Comparison of ENCODE assay signal across 1 cellular context in the genomic region with DNA sequence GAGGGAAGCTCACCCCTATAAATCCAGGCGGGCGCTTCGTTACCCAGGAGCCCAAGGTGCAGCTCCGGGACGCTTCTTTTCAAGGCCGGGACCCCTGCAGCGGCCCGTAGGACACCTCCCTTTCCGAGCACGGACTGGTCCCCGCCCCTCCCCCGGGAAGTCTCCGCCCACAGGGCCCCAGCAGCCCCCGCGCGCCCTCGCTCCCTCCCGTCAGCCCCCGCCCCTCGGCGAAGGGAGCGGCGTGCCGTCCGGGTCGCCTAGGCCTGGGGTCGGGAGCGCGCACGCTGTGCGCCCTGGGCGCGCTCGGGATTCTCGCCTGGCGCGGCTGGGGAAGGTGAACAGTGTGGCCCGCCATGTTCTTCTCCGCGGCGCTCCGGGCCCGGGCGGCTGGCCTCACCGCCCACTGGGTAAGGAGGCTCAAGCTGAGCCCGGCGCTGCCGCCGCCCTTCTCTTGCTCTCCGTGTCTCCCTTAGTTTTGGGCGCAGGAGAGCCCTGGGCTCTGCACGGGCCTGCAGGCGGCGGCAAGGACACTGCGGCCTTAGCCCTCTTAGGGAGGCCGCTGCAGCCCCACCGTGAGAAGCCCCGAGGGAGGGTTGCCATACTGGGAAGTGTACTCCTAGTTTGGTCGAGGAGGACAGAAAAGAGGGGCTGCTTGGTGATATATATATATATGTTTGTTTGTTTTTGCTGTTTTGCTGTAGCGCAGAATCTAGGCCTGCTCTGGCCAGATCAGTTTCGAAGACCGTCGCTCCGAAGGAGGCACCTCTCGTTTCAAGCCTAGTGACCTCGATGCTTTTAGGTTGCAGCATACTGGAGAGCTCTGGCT.
TF ChIP-seq lines count a peak whose summit lies in the region.

A gene (plus strand): TSS at position 309 of the 826 bp plus-strand sequence. CDS start 45 bp downstream, at position 354.

TF ChIP-seq in HepG2, 621 proteins besides CTCF, POLR2A, EP300 and RAD21 (continued from another document and continues in another):
- TF ChIP-seq PAWR (CRISPR knock-in tag; IDR thresholded peaks at IDR 0.05; ENCODE audit: borderline replicate concordance) (no peak), ZNF451 (CRISPR knock-in tag; IDR thresholded peaks at IDR 0.05) (peak; percentile 92), SUZ12 (IDR thresholded peaks at IDR 0.05; ENCODE audit: low read depth, low read length) (peak; percentile 23; the same call in 1 of the 2 replicates), NFE2 (CRISPR knock-in tag; IDR thresholded peaks at IDR 0.05) (no peak), HIVEP1 (CRISPR knock-in tag; IDR thresholded peaks at IDR 0.05) (no peak), JDP2 (CRISPR knock-in tag; IDR thresholded peaks at IDR 0.05; ENCODE audit: borderline replicate concordance) (no peak), DMAP1 (CRISPR knock-in tag; IDR thresholded peaks at IDR 0.05) (peak; percentile 84), CREM (IDR thresholded peaks at IDR 0.05) (0 out of 2 replicates have a peak, but pooled peaks have one; percentile 13), CREM (CRISPR knock-in tag; IDR thresholded peaks at IDR 0.05) (no peak), PHF5A (CRISPR knock-in tag; IDR thresholded peaks at IDR 0.05; ENCODE audit: low read depth, unreplicated experiment) (peak; percentile 94), ZNF678 (CRISPR knock-in tag; IDR thresholded peaks at IDR 0.05) (peak; percentile 95), ZNF564 (CRISPR knock-in tag; IDR thresholded peaks at IDR 0.05) (peak; percentile 65; the same call in 1 of the 2 replicates), MTF1 (CRISPR knock-in tag; IDR thresholded peaks at IDR 0.05) (no peak), NBN (conservative IDR thresholded peaks at IDR 0.05) (no peak), ZNF737 (CRISPR knock-in tag; IDR thresholded peaks at IDR 0.05; ENCODE audit: borderline replicate concordance) (no peak), ZNF253 (CRISPR knock-in tag; IDR thresholded peaks at IDR 0.05; ENCODE audit: borderline replicate concordance) (no peak)
- TF ChIP-seq, protein P1, sequence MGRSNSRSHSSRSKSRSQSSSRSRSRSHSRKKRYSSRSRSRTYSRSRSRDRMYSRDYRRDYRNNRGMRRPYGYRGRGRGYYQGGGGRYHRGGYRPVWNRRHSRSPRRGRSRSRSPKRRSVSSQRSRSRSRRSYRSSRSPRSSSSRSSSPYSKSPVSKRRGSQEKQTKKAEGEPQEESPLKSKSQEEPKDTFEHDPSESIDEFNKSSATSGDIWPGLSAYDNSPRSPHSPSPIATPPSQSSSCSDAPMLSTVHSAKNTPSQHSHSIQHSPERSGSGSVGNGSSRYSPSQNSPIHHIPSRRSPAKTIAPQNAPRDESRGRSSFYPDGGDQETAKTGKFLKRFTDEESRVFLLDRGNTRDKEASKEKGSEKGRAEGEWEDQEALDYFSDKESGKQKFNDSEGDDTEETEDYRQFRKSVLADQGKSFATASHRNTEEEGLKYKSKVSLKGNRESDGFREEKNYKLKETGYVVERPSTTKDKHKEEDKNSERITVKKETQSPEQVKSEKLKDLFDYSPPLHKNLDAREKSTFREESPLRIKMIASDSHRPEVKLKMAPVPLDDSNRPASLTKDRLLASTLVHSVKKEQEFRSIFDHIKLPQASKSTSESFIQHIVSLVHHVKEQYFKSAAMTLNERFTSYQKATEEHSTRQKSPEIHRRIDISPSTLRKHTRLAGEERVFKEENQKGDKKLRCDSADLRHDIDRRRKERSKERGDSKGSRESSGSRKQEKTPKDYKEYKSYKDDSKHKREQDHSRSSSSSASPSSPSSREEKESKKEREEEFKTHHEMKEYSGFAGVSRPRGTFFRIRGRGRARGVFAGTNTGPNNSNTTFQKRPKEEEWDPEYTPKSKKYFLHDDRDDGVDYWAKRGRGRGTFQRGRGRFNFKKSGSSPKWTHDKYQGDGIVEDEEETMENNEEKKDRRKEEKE (IDR thresholded peaks at IDR 0.05), result no peak
- TF ChIP-seq, protein P2, sequence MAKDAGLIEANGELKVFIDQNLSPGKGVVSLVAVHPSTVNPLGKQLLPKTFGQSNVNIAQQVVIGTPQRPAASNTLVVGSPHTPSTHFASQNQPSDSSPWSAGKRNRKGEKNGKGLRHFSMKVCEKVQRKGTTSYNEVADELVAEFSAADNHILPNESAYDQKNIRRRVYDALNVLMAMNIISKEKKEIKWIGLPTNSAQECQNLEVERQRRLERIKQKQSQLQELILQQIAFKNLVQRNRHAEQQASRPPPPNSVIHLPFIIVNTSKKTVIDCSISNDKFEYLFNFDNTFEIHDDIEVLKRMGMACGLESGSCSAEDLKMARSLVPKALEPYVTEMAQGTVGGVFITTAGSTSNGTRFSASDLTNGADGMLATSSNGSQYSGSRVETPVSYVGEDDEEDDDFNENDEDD (CRISPR knock-in tag; IDR thresholded peaks at IDR 0.05; ENCODE audit: borderline replicate concordance), result peak; percentile 66; the same call in 1 of the 2 replicates
- TF ChIP-seq, protein P3, sequence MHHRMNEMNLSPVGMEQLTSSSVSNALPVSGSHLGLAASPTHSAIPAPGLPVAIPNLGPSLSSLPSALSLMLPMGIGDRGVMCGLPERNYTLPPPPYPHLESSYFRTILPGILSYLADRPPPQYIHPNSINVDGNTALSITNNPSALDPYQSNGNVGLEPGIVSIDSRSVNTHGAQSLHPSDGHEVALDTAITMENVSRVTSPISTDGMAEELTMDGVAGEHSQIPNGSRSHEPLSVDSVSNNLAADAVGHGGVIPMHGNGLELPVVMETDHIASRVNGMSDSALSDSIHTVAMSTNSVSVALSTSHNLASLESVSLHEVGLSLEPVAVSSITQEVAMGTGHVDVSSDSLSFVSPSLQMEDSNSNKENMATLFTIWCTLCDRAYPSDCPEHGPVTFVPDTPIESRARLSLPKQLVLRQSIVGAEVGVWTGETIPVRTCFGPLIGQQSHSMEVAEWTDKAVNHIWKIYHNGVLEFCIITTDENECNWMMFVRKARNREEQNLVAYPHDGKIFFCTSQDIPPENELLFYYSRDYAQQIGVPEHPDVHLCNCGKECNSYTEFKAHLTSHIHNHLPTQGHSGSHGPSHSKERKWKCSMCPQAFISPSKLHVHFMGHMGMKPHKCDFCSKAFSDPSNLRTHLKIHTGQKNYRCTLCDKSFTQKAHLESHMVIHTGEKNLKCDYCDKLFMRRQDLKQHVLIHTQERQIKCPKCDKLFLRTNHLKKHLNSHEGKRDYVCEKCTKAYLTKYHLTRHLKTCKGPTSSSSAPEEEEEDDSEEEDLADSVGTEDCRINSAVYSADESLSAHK (CRISPR knock-in tag; IDR thresholded peaks at IDR 0.05; ENCODE audit: borderline replicate concordance), result no peak
- TF ChIP-seq, protein P4, sequence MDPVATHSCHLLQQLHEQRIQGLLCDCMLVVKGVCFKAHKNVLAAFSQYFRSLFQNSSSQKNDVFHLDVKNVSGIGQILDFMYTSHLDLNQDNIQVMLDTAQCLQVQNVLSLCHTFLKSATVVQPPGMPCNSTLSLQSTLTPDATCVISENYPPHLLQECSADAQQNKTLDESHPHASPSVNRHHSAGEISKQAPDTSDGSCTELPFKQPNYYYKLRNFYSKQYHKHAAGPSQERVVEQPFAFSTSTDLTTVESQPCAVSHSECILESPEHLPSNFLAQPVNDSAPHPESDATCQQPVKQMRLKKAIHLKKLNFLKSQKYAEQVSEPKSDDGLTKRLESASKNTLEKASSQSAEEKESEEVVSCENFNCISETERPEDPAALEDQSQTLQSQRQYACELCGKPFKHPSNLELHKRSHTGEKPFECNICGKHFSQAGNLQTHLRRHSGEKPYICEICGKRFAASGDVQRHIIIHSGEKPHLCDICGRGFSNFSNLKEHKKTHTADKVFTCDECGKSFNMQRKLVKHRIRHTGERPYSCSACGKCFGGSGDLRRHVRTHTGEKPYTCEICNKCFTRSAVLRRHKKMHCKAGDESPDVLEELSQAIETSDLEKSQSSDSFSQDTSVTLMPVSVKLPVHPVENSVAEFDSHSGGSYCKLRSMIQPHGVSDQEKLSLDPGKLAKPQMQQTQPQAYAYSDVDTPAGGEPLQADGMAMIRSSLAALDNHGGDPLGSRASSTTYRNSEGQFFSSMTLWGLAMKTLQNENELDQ (CRISPR knock-in tag; IDR thresholded peaks at IDR 0.05; ENCODE audit: borderline replicate concordance), result no peak
- TF ChIP-seq, protein P5, sequence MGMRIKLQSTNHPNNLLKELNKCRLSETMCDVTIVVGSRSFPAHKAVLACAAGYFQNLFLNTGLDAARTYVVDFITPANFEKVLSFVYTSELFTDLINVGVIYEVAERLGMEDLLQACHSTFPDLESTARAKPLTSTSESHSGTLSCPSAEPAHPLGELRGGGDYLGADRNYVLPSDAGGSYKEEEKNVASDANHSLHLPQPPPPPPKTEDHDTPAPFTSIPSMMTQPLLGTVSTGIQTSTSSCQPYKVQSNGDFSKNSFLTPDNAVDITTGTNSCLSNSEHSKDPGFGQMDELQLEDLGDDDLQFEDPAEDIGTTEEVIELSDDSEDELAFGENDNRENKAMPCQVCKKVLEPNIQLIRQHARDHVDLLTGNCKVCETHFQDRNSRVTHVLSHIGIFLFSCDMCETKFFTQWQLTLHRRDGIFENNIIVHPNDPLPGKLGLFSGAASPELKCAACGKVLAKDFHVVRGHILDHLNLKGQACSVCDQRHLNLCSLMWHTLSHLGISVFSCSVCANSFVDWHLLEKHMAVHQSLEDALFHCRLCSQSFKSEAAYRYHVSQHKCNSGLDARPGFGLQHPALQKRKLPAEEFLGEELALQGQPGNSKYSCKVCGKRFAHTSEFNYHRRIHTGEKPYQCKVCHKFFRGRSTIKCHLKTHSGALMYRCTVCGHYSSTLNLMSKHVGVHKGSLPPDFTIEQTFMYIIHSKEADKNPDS (CRISPR knock-in tag; IDR thresholded peaks at IDR 0.05), result no peak
- TF ChIP-seq, protein P6, sequence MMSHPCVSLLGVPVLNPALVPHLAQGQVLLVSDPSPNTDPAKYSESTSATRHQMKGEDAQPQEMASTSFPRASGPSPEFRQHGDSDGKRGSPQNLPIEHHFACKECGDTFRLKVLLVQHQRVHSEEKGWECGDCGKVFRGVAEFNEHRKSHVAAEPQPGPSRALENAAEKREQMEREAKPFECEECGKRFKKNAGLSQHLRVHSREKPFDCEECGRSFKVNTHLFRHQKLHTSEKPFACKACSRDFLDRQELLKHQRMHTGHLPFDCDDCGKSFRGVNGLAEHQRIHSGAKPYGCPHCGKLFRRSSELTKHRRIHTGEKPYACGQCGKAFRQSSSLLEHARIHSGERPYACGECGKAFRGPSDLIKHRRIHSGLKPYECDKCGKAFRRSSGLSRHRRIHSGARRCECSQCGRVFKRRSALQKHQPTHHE (CRISPR knock-in tag; IDR thresholded peaks at IDR 0.05; ENCODE audit: borderline replicate concordance), result no peak
- TF ChIP-seq, protein P7, sequence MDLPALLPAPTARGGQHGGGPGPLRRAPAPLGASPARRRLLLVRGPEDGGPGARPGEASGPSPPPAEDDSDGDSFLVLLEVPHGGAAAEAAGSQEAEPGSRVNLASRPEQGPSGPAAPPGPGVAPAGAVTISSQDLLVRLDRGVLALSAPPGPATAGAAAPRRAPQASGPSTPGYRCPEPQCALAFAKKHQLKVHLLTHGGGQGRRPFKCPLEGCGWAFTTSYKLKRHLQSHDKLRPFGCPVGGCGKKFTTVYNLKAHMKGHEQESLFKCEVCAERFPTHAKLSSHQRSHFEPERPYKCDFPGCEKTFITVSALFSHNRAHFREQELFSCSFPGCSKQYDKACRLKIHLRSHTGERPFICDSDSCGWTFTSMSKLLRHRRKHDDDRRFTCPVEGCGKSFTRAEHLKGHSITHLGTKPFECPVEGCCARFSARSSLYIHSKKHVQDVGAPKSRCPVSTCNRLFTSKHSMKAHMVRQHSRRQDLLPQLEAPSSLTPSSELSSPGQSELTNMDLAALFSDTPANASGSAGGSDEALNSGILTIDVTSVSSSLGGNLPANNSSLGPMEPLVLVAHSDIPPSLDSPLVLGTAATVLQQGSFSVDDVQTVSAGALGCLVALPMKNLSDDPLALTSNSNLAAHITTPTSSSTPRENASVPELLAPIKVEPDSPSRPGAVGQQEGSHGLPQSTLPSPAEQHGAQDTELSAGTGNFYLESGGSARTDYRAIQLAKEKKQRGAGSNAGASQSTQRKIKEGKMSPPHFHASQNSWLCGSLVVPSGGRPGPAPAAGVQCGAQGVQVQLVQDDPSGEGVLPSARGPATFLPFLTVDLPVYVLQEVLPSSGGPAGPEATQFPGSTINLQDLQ (CRISPR knock-in tag; IDR thresholded peaks at IDR 0.05), result no peak
- TF ChIP-seq, protein P8, sequence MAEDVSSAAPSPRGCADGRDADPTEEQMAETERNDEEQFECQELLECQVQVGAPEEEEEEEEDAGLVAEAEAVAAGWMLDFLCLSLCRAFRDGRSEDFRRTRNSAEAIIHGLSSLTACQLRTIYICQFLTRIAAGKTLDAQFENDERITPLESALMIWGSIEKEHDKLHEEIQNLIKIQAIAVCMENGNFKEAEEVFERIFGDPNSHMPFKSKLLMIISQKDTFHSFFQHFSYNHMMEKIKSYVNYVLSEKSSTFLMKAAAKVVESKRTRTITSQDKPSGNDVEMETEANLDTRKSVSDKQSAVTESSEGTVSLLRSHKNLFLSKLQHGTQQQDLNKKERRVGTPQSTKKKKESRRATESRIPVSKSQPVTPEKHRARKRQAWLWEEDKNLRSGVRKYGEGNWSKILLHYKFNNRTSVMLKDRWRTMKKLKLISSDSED (CRISPR knock-in tag; IDR thresholded peaks at IDR 0.05), result no peak
- TF ChIP-seq, protein P9, sequence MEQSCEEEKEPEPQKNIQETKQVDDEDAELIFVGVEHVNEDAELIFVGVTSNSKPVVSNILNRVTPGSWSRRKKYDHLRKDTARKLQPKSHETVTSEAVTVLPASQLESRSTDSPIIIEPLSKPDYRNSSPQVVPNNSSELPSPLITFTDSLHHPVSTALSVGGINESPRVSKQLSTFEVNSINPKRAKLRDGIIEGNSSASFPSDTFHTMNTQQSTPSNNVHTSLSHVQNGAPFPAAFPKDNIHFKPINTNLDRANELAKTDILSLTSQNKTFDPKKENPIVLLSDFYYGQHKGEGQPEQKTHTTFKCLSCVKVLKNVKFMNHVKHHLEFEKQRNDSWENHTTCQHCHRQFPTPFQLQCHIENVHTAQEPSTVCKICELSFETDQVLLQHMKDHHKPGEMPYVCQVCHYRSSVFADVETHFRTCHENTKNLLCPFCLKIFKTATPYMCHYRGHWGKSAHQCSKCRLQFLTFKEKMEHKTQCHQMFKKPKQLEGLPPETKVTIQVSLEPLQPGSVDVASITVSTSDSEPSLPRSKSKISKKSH (CRISPR knock-in tag; IDR thresholded peaks at IDR 0.05; ENCODE audit: borderline replicate concordance), result peak; percentile 71; the same call in 1 of the 2 replicates
